16 cellular contexts compared by ENCODE assay signal in the genomic region with DNA sequence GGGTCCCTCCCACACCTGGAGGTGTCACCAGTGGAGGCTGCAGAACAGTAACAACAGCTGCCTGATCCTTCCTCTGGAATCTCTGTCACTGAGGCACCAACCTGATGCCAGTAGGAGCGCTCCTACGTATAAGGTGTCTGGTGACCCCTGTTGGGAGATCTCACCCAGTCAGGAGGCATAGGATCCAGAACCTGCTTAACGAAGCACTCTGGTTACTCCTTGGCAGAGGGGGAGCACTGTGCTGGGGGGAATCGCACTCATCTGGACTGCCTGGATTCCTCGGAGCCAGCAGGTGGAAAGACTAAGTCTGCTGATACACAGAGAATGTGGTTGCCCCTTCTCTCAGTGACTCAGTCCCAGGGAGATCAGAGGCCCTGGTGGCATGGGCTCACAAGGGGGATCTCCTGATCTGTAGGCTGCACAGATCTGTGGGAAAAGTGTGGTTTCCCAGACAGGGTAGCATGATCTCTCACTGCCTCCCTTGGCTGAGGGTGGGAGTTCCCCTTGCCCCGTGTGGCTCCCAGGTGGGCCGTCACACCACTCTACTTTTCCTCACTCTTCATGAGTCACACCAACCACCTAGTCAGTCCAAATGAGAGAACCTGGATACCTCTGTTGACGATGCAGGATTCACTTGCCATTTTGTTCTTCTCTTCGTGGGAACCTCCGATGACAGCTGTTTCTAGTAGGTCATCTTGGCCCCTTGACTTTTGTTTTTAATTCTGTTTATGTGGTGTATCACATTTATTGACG.
DNase-seq lines count a peak whose midpoint lies in the region; ATAC-seq, FAIRE-seq and TF ChIP-seq lines count a peak whose summit lies in the region.
"Had no signal": no experiment of that assay in that cellular context is flagged by ENCODE, and none has a peak within 500 bp of the region (broad histone marks: within the 10 kb centered on the region; RNA-seq: fewer than 3 reads in every experiment).

No MANE protein-coding gene starts in this region.

- H3K4me1 Mint-ChIP-seq in activated CD4-positive, alpha-beta T cell treated with anti-CD3 and anti-CD28 coated beads, Interleukin-2, amount 10 ng/mL, durations not matched to agents 24 days and 14 days: peaks cover 3% of the 10 kb centered on the region
- no peaks in the 10 kb centered on the region for H3K4me1 Mint-ChIP-seq in activated CD4-positive, alpha-beta T cell treated with anti-CD3 and anti-CD28 coated beads, Interleukin-2, amount 10 ng/mL, durations not matched to agents 7 days and 5 days

- FAIRE-seq in GM12878 (lab: Jason Lieb, UNC): no peak
- FAIRE-seq: A549, islet of Langerhans had no signal

- peaks cover 5% of the 10 kb centered on the region; the same call in 1 of the 2 replicates for H3K4me1 ChIP-seq in GM12878 (ENCODE audit: control insufficient read depth, insufficient read depth, low read length)
- no peaks in the 10 kb centered on the region for H3K4me1 ChIP-seq in SK-N-SH (ENCODE audit: control insufficient read depth in 1 of 2, insufficient read depth in 2 of 2, low read depth in 1 of 2, low read length in 1 of 2)
- H3K4me1 ChIP-seq: A549, parathyroid adenoma, tibial nerve had no signal

- H3K27me3 Mint-ChIP-seq in activated CD4-positive, alpha-beta T cell treated with anti-CD3 and anti-CD28 coated beads, Interleukin-2, amount 10 ng/mL, durations not matched to agents 24 days and 14 days: no peaks in the 10 kb centered on the region
- peaks cover 2% of the 10 kb centered on the region for H3K27me3 Mint-ChIP-seq in activated CD4-positive, alpha-beta T cell treated with anti-CD3 and anti-CD28 coated beads, Interleukin-2, amount 10 ng/mL, durations not matched to agents 7 days and 5 days

- H3K27ac ChIP-seq in GM12878 (ENCODE audit: control insufficient read depth, insufficient read depth) (peak overlapping the region; percentile 65), SK-N-SH (ENCODE audit: low read depth in 2 of 2, low read length in 1 of 2) (no peak overlapping the region)
- H3K27ac ChIP-seq: A549, parathyroid adenoma, tibial nerve had no signal

- H3K9me3 Mint-ChIP-seq in activated CD4-positive, alpha-beta T cell treated with anti-CD3 and anti-CD28 coated beads, Interleukin-2, amount 10 ng/mL, durations not matched to agents 24 days and 14 days: no peaks in the 10 kb centered on the region
- no peaks in the 10 kb centered on the region for H3K9me3 Mint-ChIP-seq in activated CD4-positive, alpha-beta T cell treated with anti-CD3 and anti-CD28 coated beads, Interleukin-2, amount 10 ng/mL, durations not matched to agents 7 days and 5 days

- TF ChIP-seq EP300 in GM12878 (IDR thresholded peaks at IDR 0.05; ENCODE audit: borderline replicate concordance in 1 of 2, control insufficient read depth in 1 of 2, low read depth in 2 of 2, low read length in 2 of 2): peak in 1 of 2 experiments; percentile 35; a peak in 1 of 4 replicates
- no peak for TF ChIP-seq EP300 in SK-N-SH (IDR thresholded peaks at IDR 0.05; ENCODE audit: borderline replicate concordance in 1 of 2, low read depth in 1 of 2, low read length in 1 of 2)

- no peaks in the 10 kb centered on the region for H3K36me3 Mint-ChIP-seq in activated CD4-positive, alpha-beta T cell treated with anti-CD3 and anti-CD28 coated beads, Interleukin-2, amount 10 ng/mL, durations not matched to agents 24 days and 14 days (ENCODE audit: low read depth)
- no peaks in the 10 kb centered on the region for H3K36me3 Mint-ChIP-seq in activated CD4-positive, alpha-beta T cell treated with anti-CD3 and anti-CD28 coated beads, Interleukin-2, amount 10 ng/mL, durations not matched to agents 7 days and 5 days (ENCODE audit: low read depth)

- H3K4me3 Mint-ChIP-seq in activated CD4-positive, alpha-beta T cell treated with anti-CD3 and anti-CD28 coated beads, Interleukin-2, amount 10 ng/mL, durations not matched to agents 24 days and 14 days: no peak overlapping the region
- H3K4me3 Mint-ChIP-seq in activated CD4-positive, alpha-beta T cell treated with anti-CD3 and anti-CD28 coated beads, Interleukin-2, amount 10 ng/mL, durations not matched to agents 7 days and 5 days: no peak overlapping the region

- ATAC-seq in GM19463 (IDR thresholded peaks at IDR 0.05; ENCODE audit: unreplicated experiment) (peak; percentile 84), HG03039 (IDR thresholded peaks at IDR 0.05; ENCODE audit: unreplicated experiment) (peak; percentile 79), GM12878 (peak; percentile 85), GM21367 (IDR thresholded peaks at IDR 0.05; ENCODE audit: unreplicated experiment) (no peak)
- ATAC-seq: A549 had no signal

- H3K27me3 ChIP-seq in GM12878 (replicated peaks in 1 of 2; ENCODE audit: control insufficient read depth in 2 of 2, insufficient read depth in 2 of 2, low read length in 1 of 2) (no peaks in the 10 kb centered on the region), SK-N-SH (ENCODE audit: insufficient read depth) (no peaks in the 10 kb centered on the region)
- H3K27me3 ChIP-seq: tibial nerve had no signal

- BruUV-seq in GM12878 (replicated peaks; lab: Mats Ljungman, UMichigan): no TSS peak

- POLR2A ChIA-PET in activated CD4-positive, alpha-beta T cell treated with anti-CD3 and anti-CD28 coated beads, Interleukin-2, amount 10 ng/mL, durations not matched to agents 7 days and 5 days (lab: Charles Lee): no interaction called here
- POLR2A ChIA-PET in GM12878 (lab: Charles Lee) (interaction anchor here (1.0 to 2.3 kb wide), 4 partner anchors 45 to 86 kb away, joined by 3 to 9 read pairs (median 6); no protein-coding TSS in a partner anchor), SK-N-SH (lab: Yijun Ruan, JAX) (no interaction called here)

- TF ChIP-seq CTCF in GM12878 (IDR thresholded peaks at IDR 0.05 in 2 of 3, conservative IDR thresholded peaks at IDR 0.05 in 1 of 3; ENCODE audit: control insufficient read depth in 2 of 3, extremely low read depth in 1 of 3, insufficient read depth in 1 of 3, low read depth in 3 of 3, low read length in 3 of 3) (no peak), SK-N-SH (IDR thresholded peaks at IDR 0.05) (no peak)

- peak overlapping the region; percentile 26 for H3K4me2 ChIP-seq in GM12878 (ENCODE audit: control insufficient read depth, insufficient read depth)
- no peak overlapping the region for H3K4me2 ChIP-seq in SK-N-SH
- H3K4me2 ChIP-seq: A549 had no signal

- H3K9me3 ChIP-seq in GM12878 (replicated peaks; ENCODE audit: control insufficient read depth, insufficient read depth, low read length): no peaks in the 10 kb centered on the region; the same call in 2 of the 3 replicates
- no peaks in the 10 kb centered on the region; the same call in 1 of the 2 replicates for H3K9me3 ChIP-seq in SK-N-SH
- H3K9me3 ChIP-seq: A549, tibial nerve had no signal

- peaks cover 3% of the 10 kb centered on the region; the same call in 1 of the 2 replicates for H3K79me2 ChIP-seq in GM12878 (ENCODE audit: control insufficient read depth, insufficient read depth, low read length)
- no peaks in the 10 kb centered on the region for H3K79me2 ChIP-seq in SK-N-SH (ENCODE audit: insufficient read depth)
- H3K79me2 ChIP-seq: parathyroid adenoma had no signal

- no peaks in the 10 kb centered on the region for H3K9me2 ChIP-seq in SK-N-SH

- H4K20me1 ChIP-seq in GM12878 (ENCODE audit: control insufficient read depth, insufficient read depth): no peaks in the 10 kb centered on the region
- H4K20me1 ChIP-seq in SK-N-SH (ENCODE audit: insufficient read depth): no peaks in the 10 kb centered on the region

- H2AFZ ChIP-seq in GM12878 (ENCODE audit: control insufficient read depth, low read depth, low read length) (no peak overlapping the region), SK-N-SH (ENCODE audit: low read depth) (no peak overlapping the region)
- H2AFZ ChIP-seq: parathyroid adenoma had no signal

- H3K9ac ChIP-seq in GM12878 (ENCODE audit: control insufficient read depth, insufficient read depth, low read length) (no peak overlapping the region; the same call in 1 of the 2 replicates), SK-N-SH (no peak overlapping the region)
- H3K9ac ChIP-seq: parathyroid adenoma had no signal

- no peak for DNase-seq in activated CD4-positive, alpha-beta T cell treated with anti-CD3 and anti-CD28 coated beads, Interleukin-2, amount 10 ng/mL, durations not matched to agents 24 days and 14 days
- no peak for DNase-seq in activated CD4-positive, alpha-beta T cell treated with anti-CD3 and anti-CD28 coated beads, Interleukin-2, amount 10 ng/mL, durations not matched to agents 7 days and 5 days
- DNase-seq in GM12878 (ENCODE audit: low read depth, low spot score) (peak; percentile 82), SK-N-SH (no peak)
- no peak for DNase-seq in NK-92 treated with Interleukin-12 subunit alpha and Interleukin-12 subunit beta, amount 100 ng/mL, for 24 hours (lab: John Stamatoyannopoulos, UW)
- DNase-seq: DMS153, IMR-90, NCI-H1694, NCI-H82 had no signal

- no peak for TF ChIP-seq POLR2A in GM12878 (IDR thresholded peaks at IDR 0.05; ENCODE audit: low read depth, low read length)

- WGBS in GM12878 (ENCODE audit: insufficient coverage, insufficient replicate concordance, low lambda C conversion rate, missing lambda C conversion rate): 39% methylated on average over 11 of the region's 11 CpGs
- WGBS in SK-N-SH (ENCODE audit: low lambda C conversion rate): 7% methylated on average over 11 of the region's 11 CpGs

- no peaks in the 10 kb centered on the region for H3F3A ChIP-seq in SK-N-SH (replicated peaks; ENCODE audit: insufficient read depth)

- intact Hi-C loops in activated CD4-positive, alpha-beta T cell treated with anti-CD3 and anti-CD28 coated beads, Interleukin-2, amount 10 ng/mL, durations not matched to agents 24 days and 14 days (cut with micrococcal nuclease): loop anchor here (1.0 to 5.0 kb wide), 2 partner anchors 69 to 83 kb away; no protein-coding TSS in a partner anchor
- intact Hi-C loops in GM12878 (cut with micrococcal nuclease; ENCODE audit: unreplicated experiment): loop anchor here (1.0 to 5.0 kb wide), 4 partner anchors 47 to 284 kb away; no protein-coding TSS in a partner anchor

- CTCF ChIA-PET in activated CD4-positive, alpha-beta T cell treated with anti-CD3 and anti-CD28 coated beads, Interleukin-2, amount 10 ng/mL, durations not matched to agents 7 days and 5 days (lab: Charles Lee): no interaction called here
- CTCF ChIA-PET in GM12878 (lab: Yijun Ruan, JAX) (interaction anchor here (0.5 to 1.7 kb wide), 8 partner anchors 8 to 659 kb away, joined by 3 to 7 read pairs (median 4); no protein-coding TSS in a partner anchor), SK-N-SH (lab: Yijun Ruan, JAX) (no interaction called here)

- in situ Hi-C loops in GM12878 (cut with MboI): no loop called here

- peak overlapping the region; percentile 58 for H3K27ac Mint-ChIP-seq in activated CD4-positive, alpha-beta T cell treated with anti-CD3 and anti-CD28 coated beads, Interleukin-2, amount 10 ng/mL, durations not matched to agents 24 days and 14 days
- H3K27ac Mint-ChIP-seq in activated CD4-positive, alpha-beta T cell treated with anti-CD3 and anti-CD28 coated beads, Interleukin-2, amount 10 ng/mL, durations not matched to agents 7 days and 5 days: no peak overlapping the region

- H3K36me3 ChIP-seq in GM12878 (ENCODE audit: control insufficient read depth in 2 of 2, insufficient read depth in 2 of 2, low read length in 1 of 2) (no peaks in the 10 kb centered on the region), SK-N-SH (replicated peaks in 1 of 2; ENCODE audit: control insufficient read depth in 1 of 2, insufficient read depth in 2 of 2, low read length in 1 of 2) (no peaks in the 10 kb centered on the region)
- H3K36me3 ChIP-seq: tibial nerve had no signal

- RAD21 ChIA-PET in GM12878 (lab: Charles Lee; ENCODE audit: unreplicated experiment): interaction anchor here (0.6 to 3.3 kb wide), 15 partner anchors 8 to 315 kb away, joined by 3 to 55 read pairs (median 7); no protein-coding TSS in a partner anchor

- H3K4me3 ChIP-seq in GM12878 (no peak overlapping the region), SK-N-SH (ENCODE audit: low read depth in 2 of 2, low read length in 1 of 2) (no peak overlapping the region)
- H3K4me3 ChIP-seq: A549, tibial nerve had no signal

- SMC1A ChIA-PET in GM12878 (lab: Charles Lee; ENCODE audit: uncharacterized antibody, unreplicated experiment): interaction anchor here (0.8 to 3.3 kb wide), 20 partner anchors 9 to 314 kb away, joined by 3 to 47 read pairs (median 4); no protein-coding TSS in a partner anchor

- no peak for TF ChIP-seq RAD21 in GM12878 (IDR thresholded peaks at IDR 0.05; ENCODE audit: insufficient read depth, low read depth, low read length)
- TF ChIP-seq RAD21 in SK-N-SH (IDR thresholded peaks at IDR 0.05; ENCODE audit: low read length): no peak
